Comparison of ENCODE assay signal across 1 cellular context in the genomic region with DNA sequence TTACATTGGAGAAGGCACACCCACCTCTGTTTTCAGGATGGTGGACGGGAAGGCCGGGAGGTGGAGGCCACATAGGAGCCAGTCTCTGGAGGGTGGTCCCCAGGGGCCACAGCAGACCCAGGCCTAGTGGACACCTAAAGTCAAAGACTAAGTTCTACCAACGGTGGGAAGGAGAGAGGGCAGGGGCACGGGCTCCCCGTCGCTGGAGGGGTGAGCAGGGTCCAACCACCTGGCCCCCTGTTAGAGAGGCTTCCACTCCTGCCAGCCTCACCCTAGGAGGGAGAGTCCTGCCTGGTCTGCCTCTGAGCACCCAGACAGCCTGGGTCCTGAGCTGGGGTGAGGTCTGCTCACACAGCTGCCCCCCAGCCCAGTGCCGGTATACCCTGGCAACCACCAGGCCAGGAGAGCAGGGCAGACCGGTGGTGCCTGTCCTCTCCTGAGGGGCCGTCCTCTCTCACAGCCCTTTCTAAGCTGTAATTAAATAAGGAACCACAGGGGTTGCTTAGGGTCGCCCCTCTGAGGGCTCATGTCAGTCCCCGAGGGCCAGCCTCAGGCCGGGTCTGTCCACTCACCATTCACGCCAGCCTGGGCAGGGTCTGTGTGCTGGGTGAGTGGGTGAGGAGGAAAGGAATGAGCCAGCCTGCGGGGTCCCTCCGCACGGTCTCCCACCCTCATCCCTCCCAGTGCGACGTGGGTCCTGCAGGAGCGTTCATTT.
TF ChIP-seq lines count a peak whose summit lies in the region.

No MANE protein-coding gene starts in this region.

TF ChIP-seq in SK-N-SH treated with all-trans-retinoic acid at 6 μM for 48 hours, 23 proteins besides CTCF, POLR2A, EP300 and RAD21 (continued from another document):
- TF ChIP-seq ARNTL (CRISPR knock-in tag; IDR thresholded peaks at IDR 0.05; ENCODE audit: borderline replicate concordance, low read depth), result no peak
- TF ChIP-seq PPARA (CRISPR knock-in tag; IDR thresholded peaks at IDR 0.05; ENCODE audit: borderline replicate concordance), result no peak
- TF ChIP-seq TOX (CRISPR knock-in tag; IDR thresholded peaks at IDR 0.05; ENCODE audit: borderline replicate concordance), result no peak
TF ChIP-seq in SK-N-SH treated with all-trans-retinoic acid at 6 μM for 48 hours: peak in this region for 0.
